36 cellular contexts compared by ENCODE assay signal in the genomic region with DNA sequence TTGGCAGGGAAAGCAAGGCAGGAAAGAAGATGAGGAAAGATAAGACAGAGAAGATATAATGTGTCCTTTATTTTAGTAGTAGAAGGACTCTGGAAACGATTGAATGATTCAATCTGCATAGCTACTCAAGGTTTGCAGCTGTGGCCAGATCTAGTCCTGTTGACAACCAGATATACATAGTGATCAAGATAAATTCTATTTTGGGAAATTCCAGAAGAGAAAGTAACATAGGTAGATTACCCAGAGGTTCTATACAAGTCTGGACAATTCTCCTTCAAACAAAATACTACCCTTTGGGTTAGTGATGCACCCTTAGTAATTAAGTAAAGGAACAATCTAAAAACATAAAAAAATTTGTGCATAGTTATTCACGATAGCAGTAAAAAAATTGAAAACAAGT. TPM values are rescaled to one million over a fixed set of nuclear protein-coding genes. Genes with fewer than 3 reads are reported as not detected.
"Had no signal": no experiment of that assay in that cellular context is flagged by ENCODE, and none has a peak within 500 bp of the region (broad histone marks: within the 10 kb centered on the region; RNA-seq: fewer than 3 reads in every experiment).

No MANE protein-coding gene starts in this region.

- H3K9me3 ChIP-seq: colonic mucosa, esophagus squamous epithelium, gastrocnemius medialis, heart left ventricle had no signal

- H3K27ac ChIP-seq: brain microvascular endothelial cell, cardiac muscle cell, colonic mucosa, gastrocnemius medialis, heart left ventricle, WERI-Rb-1 had no signal

- H3K4me1 ChIP-seq: colonic mucosa, gastrocnemius medialis, heart left ventricle had no signal

- FAIRE-seq: astrocyte, endometrium, endothelial cell of umbilical vein had no signal

- DNase-seq: activated B cell treated with CpG ODN at 0.5 μM for 24 hours; activated CD4-positive, alpha-beta T cell treated with anti-CD3 and anti-CD28 coated beads for 48 hours; activated CD4-positive, alpha-beta T cell treated with anti-CD3 and anti-CD28 coated beads, Interleukin-2, amount 50 U/mL, for 1 hour; activated CD4-positive, alpha-beta T cell treated with anti-CD3 and anti-CD28 coated beads, Interleukin-2, amount 50 U/mL, for 48 hours; activated CD8-positive, alpha-beta memory T cell treated with anti-CD3 and anti-CD28 coated beads for 24 hours; activated CD8-positive, alpha-beta T cell treated with anti-CD3 and anti-CD28 coated beads for 36 hours; activated effector memory CD4-positive, alpha-beta T cell treated with Interleukin-2 at 50 U/mL for 16 hours; activated gamma-delta T cell treated with Interleukin-2 at 50 U/mL for 16 hours; activated naive CD4-positive, alpha-beta T cell treated with anti-CD3 and anti-CD28 coated beads, Interleukin-2, amount 50 U/mL, for 16 hours; activated naive CD4-positive, alpha-beta T cell treated with Interleukin-2 at 50 U/mL for 16 hours; activated T-cell treated with anti-CD3 and anti-CD28 coated beads, Interleukin-2, amount 50 U/mL, for 4 hours; amniotic stem cell; anterior cingulate cortex; brain microvascular endothelial cell; central memory CD4-positive, alpha-beta T cell; cerebellar nuclear complex; colonic mucosa; effector CD8-positive, alpha-beta T cell; erythroblast; esophagus squamous epithelium; gastrocnemius medialis; glutamatergic neuron; heart left ventricle; T-helper 1 cell; T-helper 17 cell; T1000; WERI-Rb-1 had no signal

- H3K36me3 ChIP-seq: brain microvascular endothelial cell, cardiac muscle cell, colonic mucosa, esophagus squamous epithelium, gastrocnemius medialis, heart left ventricle, WERI-Rb-1 had no signal

- H3K27me3 ChIP-seq: brain microvascular endothelial cell, cardiac muscle cell, colonic mucosa had no signal

- H3K4me3 ChIP-seq: cardiac muscle cell, colonic mucosa, esophagus squamous epithelium, gastrocnemius medialis, heart left ventricle had no signal

- ATAC-seq: activated CD4-positive, CD25-positive, alpha-beta regulatory T cell treated with anti-CD3 and anti-CD28 coated beads, Interleukin-2, amount 50 U/mL, for 24 hours; activated CD8-positive, alpha-beta T cell treated with anti-CD3 and anti-CD28 coated beads for 36 hours; activated T-cell treated with anti-CD3 and anti-CD28 coated beads, Interleukin-2, amount 50 U/mL, for 4 hours; activated T-helper 17 cell treated with anti-CD3 and anti-CD28 coated beads, Interleukin-2, amount 50 U/mL, for 72 hours; gastrocnemius medialis; heart left ventricle; T-helper 17 cell had no signal

RNA-seq across cellular contexts. Expression of gene TERC, which starts 9.4 kb away (rescaled TPM):
- polyA plus RNA-seq: adipose tissue, cardiac muscle cell, heart left ventricle had no signal

RNA-seq across cellular contexts. Expression of gene ACTRT3, which starts 13.9 kb away (rescaled TPM):
- total RNA-seq: T-helper 17 cell had no signal

RNA-seq across cellular contexts. Expression of gene LRRIQ4, which starts 57.2 kb away (rescaled TPM):
- total RNA-seq: activated T-cell treated with anti-CD3 and anti-CD28 coated beads, Interleukin-2, amount 50 U/mL, for 4 hours; astrocyte; colonic mucosa; endothelial cell of umbilical vein; esophagus squamous epithelium; fibroblast of villous mesenchyme; heart left ventricle; T-helper 17 cell had no signal
- polyA plus RNA-seq: adipose tissue, cardiac muscle cell, fibroblast of lung, heart left ventricle had no signal
